In the genomic region with DNA sequence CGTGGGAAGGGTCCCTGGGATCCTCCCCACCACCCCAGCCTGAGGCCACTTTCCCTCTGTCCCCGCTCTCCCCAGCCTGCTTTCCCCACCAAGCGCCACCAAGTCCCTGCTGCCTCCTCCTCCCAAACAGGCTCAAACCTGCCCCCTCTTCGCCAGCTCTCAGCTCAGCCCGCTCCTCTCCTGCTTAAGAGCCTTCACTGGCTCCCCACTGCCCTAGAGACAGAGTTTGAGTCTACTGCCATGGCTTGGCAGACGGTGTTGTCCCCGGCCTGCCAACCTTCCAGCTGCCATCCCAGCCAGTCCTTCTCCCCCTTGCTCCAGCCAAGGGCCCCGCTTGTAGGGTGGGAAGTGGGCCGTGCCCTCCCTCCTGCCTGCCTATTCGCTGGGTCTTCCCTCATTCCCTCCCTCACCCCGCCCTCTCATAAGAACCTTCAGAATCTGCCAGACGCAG, we compare ENCODE assay signal across 1 cellular context.
TF ChIP-seq lines count a peak whose summit lies in the region.

No MANE protein-coding gene starts in this region.

TF ChIP-seq in IMR-90, 13 proteins besides CTCF, POLR2A, EP300 and RAD21 (continued from another document):
- TF ChIP-seq, protein P1, sequence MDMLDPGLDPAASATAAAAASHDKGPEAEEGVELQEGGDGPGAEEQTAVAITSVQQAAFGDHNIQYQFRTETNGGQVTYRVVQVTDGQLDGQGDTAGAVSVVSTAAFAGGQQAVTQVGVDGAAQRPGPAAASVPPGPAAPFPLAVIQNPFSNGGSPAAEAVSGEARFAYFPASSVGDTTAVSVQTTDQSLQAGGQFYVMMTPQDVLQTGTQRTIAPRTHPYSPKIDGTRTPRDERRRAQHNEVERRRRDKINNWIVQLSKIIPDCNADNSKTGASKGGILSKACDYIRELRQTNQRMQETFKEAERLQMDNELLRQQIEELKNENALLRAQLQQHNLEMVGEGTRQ (IDR thresholded peaks at IDR 0.05; ENCODE audit: low read depth, low read length) = no peak
- no peak for TF ChIP-seq MAFK (IDR thresholded peaks at IDR 0.05; ENCODE audit: low read depth, low read length)
- TF ChIP-seq RFX5 (IDR thresholded peaks at IDR 0.05; ENCODE audit: low read depth, low read length) = no peak
- TF ChIP-seq SMC3 (IDR thresholded peaks at IDR 0.05; ENCODE audit: low read depth, low read length) = no peak
- TF ChIP-seq NFE2L2 (IDR thresholded peaks at IDR 0.05; ENCODE audit: low read depth, low read length) = no peak
- TF ChIP-seq RCOR1 (IDR thresholded peaks at IDR 0.05; ENCODE audit: insufficient replicate concordance, low read length) = no peak
- no peak for TF ChIP-seq BHLHE40 (IDR thresholded peaks at IDR 0.05; ENCODE audit: low read depth, low read length)
- TF ChIP-seq FOS (IDR thresholded peaks at IDR 0.05; ENCODE audit: low read depth, low read length) = no peak
- TF ChIP-seq, protein P2, sequence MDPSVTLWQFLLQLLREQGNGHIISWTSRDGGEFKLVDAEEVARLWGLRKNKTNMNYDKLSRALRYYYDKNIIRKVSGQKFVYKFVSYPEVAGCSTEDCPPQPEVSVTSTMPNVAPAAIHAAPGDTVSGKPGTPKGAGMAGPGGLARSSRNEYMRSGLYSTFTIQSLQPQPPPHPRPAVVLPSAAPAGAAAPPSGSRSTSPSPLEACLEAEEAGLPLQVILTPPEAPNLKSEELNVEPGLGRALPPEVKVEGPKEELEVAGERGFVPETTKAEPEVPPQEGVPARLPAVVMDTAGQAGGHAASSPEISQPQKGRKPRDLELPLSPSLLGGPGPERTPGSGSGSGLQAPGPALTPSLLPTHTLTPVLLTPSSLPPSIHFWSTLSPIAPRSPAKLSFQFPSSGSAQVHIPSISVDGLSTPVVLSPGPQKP (IDR thresholded peaks at IDR 0.05; ENCODE audit: borderline replicate concordance, low read depth, low read length) = no peak
- no peak for TF ChIP-seq MXI1 (IDR thresholded peaks at IDR 0.05; ENCODE audit: borderline replicate concordance, low read depth, low read length)
- no peak for TF ChIP-seq CHD1 (IDR thresholded peaks at IDR 0.05; ENCODE audit: low read depth, low read length)
